ENCODE assay signal across 8 cellular contexts in genomic region chr1:241640867-241641542, GRCh38.
DNase-seq lines count a peak whose midpoint lies in the region; ATAC-seq and TF ChIP-seq lines count a peak whose summit lies in the region.

No MANE protein-coding gene starts in this region.

- peaks cover 28% of the 10 kb centered on the region for H3K36me3 Mint-ChIP-seq in nephron progenitor cell (ENCODE audit: low read depth)

- H3K9me3 ChIP-seq in DND-41 (ENCODE audit: insufficient read depth, low read length, severe bottlenecking): no peaks in the 10 kb centered on the region

- no peak for TF ChIP-seq POLR2A in NB4 (IDR thresholded peaks at IDR 0.05; ENCODE audit: extremely low read depth, insufficient read length)

- H4K20me1 ChIP-seq in DND-41 (ENCODE audit: insufficient read depth, low read length): no peaks in the 10 kb centered on the region

- H3K9ac ChIP-seq in DND-41 (ENCODE audit: low read depth, low read length): peak overlapping the region; percentile 95

- H3K27me3 ChIP-seq in DND-41 (ENCODE audit: insufficient read depth, low read length, poor library complexity): no peaks in the 10 kb centered on the region

- peaks cover 13% of the 10 kb centered on the region for H3K36me3 ChIP-seq in DND-41 (ENCODE audit: insufficient read depth, low read length)

- H2AFZ ChIP-seq in DND-41 (ENCODE audit: low read depth, low read length): peak overlapping the region; percentile 100

- no peak overlapping the region for H3K27ac Mint-ChIP-seq in nephron progenitor cell

- H3K27ac ChIP-seq in DND-41 (ENCODE audit: low read length): peak overlapping the region; percentile 81

- peaks cover 36% of the 10 kb centered on the region for H3K4me1 ChIP-seq in DND-41 (ENCODE audit: insufficient read depth, low read length)

- no peaks in the 10 kb centered on the region for H3K27me3 Mint-ChIP-seq in nephron progenitor cell (ENCODE audit: low read depth, poor library complexity)

- H3K4me3 ChIP-seq in DND-41 (ENCODE audit: low read depth in 1 of 2, low read length in 2 of 2) (peak overlapping the region in 1 of 2 experiments; percentile 68; a peak in 2 of 4 replicates), NB4 (ENCODE audit: low read depth, low read length) (no peak overlapping the region)

- peak overlapping the region; percentile 78 for H3K4me3 Mint-ChIP-seq in nephron progenitor cell

- H3K9me3 Mint-ChIP-seq in nephron progenitor cell: peaks cover 32% of the 10 kb centered on the region

- no peak for DNase-seq in DND-41
- peak; percentile 70 for DNase-seq in NB4 (ENCODE audit: low read depth)
- DNase-seq in cerebellar cortex (ENCODE audit: low spot score): peak; percentile 25
- no peak for DNase-seq in nephron progenitor cell
- DNase-seq in NK-92 (lab: John Stamatoyannopoulos, UW; ENCODE audit: unreplicated experiment): no peak
- DNase-seq in NCI-H1105 (lab: John Stamatoyannopoulos, UW): no peak
- DNase-seq in effector CD8-positive, alpha-beta T cell (lab: John Stamatoyannopoulos, UW): no peak
- DNase-seq in NCI-H2029 treated with DMSO at 0.1 percent for 48 hours (lab: John Stamatoyannopoulos, UW): no peak

- TF ChIP-seq CTCF in DND-41 (IDR thresholded peaks at IDR 0.05; ENCODE audit: borderline replicate concordance, extremely low read depth, low read length, poor library complexity, severe bottlenecking) (no peak), NB4 (IDR thresholded peaks at IDR 0.05; ENCODE audit: low read depth, low read length) (no peak), nephron progenitor cell (IDR thresholded peaks at IDR 0.05) (no peak)

- no peak for ATAC-seq in DND-41 (ENCODE audit: insufficient read depth, low read depth)

- H3K79me2 ChIP-seq in DND-41 (ENCODE audit: insufficient read depth, low read length): peaks cover 40% of the 10 kb centered on the region

- peak overlapping the region; percentile 94 for H3K4me2 ChIP-seq in DND-41 (ENCODE audit: insufficient read depth, low read length)

- peaks cover 32% of the 10 kb centered on the region for H3K4me1 Mint-ChIP-seq in nephron progenitor cell

Comparison
In these comparisons a context has a peak if more than half of its experiments do, and no peak if none do; other contexts are left out.
1. DNase-seq: peak in NB4 (single experiment) and cerebellar cortex (single experiment); none in DND-41 (single experiment), nephron progenitor cell (single experiment), NK-92 (single experiment), NCI-H1105 (single experiment), effector CD8-positive, alpha-beta T cell (single experiment) and NCI-H2029 treated with DMSO at 0.1 percent for 48 hours (single experiment).